Comparison of ENCODE assay signal across 12 cellular contexts in the genomic region with DNA sequence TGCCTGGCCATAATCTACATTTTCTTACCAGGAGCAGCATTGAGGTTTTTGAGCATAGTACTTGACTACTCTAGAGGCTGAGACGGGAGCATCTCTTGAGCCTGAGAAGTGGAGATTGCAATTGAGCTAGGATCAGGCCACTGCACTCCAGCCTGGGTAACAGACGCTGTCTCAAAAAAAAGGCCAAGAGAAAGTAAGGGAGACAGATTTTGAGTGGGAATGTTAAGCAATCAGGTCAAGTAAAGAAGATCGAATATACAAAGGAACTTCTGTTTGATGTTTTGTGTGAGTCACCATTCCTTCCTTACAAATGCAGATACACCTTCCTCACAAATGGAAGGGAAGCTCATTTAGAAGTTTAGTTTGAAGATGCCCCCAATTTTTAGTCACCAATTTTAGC. TPM values are rescaled to one million over a fixed set of nuclear protein-coding genes. Genes with fewer than 3 reads are reported as not detected.
DNase-seq lines count a peak whose midpoint lies in the region; ATAC-seq, FAIRE-seq and TF ChIP-seq lines count a peak whose summit lies in the region.
"Had no signal": no experiment of that assay in that cellular context is flagged by ENCODE, and none has a peak within 500 bp of the region (broad histone marks: within the 10 kb centered on the region; RNA-seq: fewer than 3 reads in every experiment).

No MANE protein-coding gene starts in this region.

- POLR2A ChIA-PET in H1 (lab: Charles Lee; ENCODE audit: partially characterized antibody) = interaction anchor here (0.6 to 1.6 kb wide), 3 partner anchors 10 to 281 kb away, joined by 3 to 4 read pairs (median 3); no protein-coding TSS in a partner anchor

- peak overlapping the region in 1 of 4 experiments; percentile 11; a peak in 1 of 8 replicates for H3K4me3 ChIP-seq in H1 (ENCODE audit: extremely low read depth in 1 of 4, insufficient read depth in 2 of 4, low read depth in 3 of 4, low read length in 4 of 4)
- no peak overlapping the region for H3K4me3 ChIP-seq in upper lobe of left lung

- H3K9me3 Mint-ChIP-seq in Calu3 (ENCODE audit: low read depth, unreplicated experiment) = no peaks in the 10 kb centered on the region
- no peaks in the 10 kb centered on the region for H3K9me3 Mint-ChIP-seq in nephron
- H3K9me3 Mint-ChIP-seq: activated naive CD4-positive, alpha-beta T cell treated with anti-CD3 and anti-CD28 coated beads, Interleukin-2, amount 50 U/mL, for 72 hours had no signal

- DNase-seq in Calu3 = no peak
- peak; percentile 2 for DNase-seq in M059J (ENCODE audit: low read depth)
- no peak for DNase-seq in H1 (ENCODE audit: low read depth in 1 of 2, low spot score in 2 of 2)
- DNase-seq in upper lobe of left lung = no peak
- DNase-seq in NCI-H69 (lab: John Stamatoyannopoulos, UW) = no peak
- DNase-seq in DMS153 (lab: John Stamatoyannopoulos, UW) = no peak
- DNase-seq in RPMI8226 = no peak
- DNase-seq: DMS53, left ventricle myocardium superior, NCI-H1048 had no signal

- TF ChIP-seq CTCF in Calu3 (IDR thresholded peaks at IDR 0.05; ENCODE audit: unreplicated experiment) (no peak), H1 (IDR thresholded peaks at IDR 0.05; ENCODE audit: control extremely low read depth in 1 of 3, insufficient read depth in 1 of 3, low read depth in 1 of 3, low read length in 3 of 3) (no peak), nephron (IDR thresholded peaks at IDR 0.05; ENCODE audit: unreplicated experiment in 3 of 3) (no peak), upper lobe of left lung (IDR thresholded peaks at IDR 0.05) (no peak)

- H3K4me3 Mint-ChIP-seq in Calu3 (ENCODE audit: low read depth, unreplicated experiment) (peak overlapping the region; percentile 35), nephron (peak overlapping the region; percentile 58 to 78 (median 70))

- H3K23ac ChIP-seq in H1 (ENCODE audit: insufficient read length) = no peak overlapping the region

- peak overlapping the region; percentile 21 to 56; a peak in 3 of 4 replicates for H3K4me2 ChIP-seq in H1 (ENCODE audit: insufficient read depth in 1 of 2, low read depth in 2 of 2, low read length in 2 of 2)

- H3K4me1 ChIP-seq in H1 (replicated peaks in 1 of 4; ENCODE audit: control insufficient read depth in 3 of 4, insufficient read depth in 4 of 4, low read length in 3 of 4) = peaks cover 8 to 26% (median 13%) of the 10 kb centered on the region in 4 experiments
- H3K4me1 ChIP-seq in upper lobe of left lung = peaks cover 29 to 48% (median 36%) of the 10 kb centered on the region in 4 donors

- H3K23me2 ChIP-seq in H1 (ENCODE audit: low read depth, low read length) = peaks cover 4% of the 10 kb centered on the region

- no peak overlapping the region for H2AFZ ChIP-seq in H1 (ENCODE audit: low read length)

- H4K91ac ChIP-seq in H1 (replicated peaks; ENCODE audit: insufficient read length, low read length) = no peak overlapping the region

- H3K4me1 Mint-ChIP-seq in Calu3 (ENCODE audit: low read depth, unreplicated experiment) = peaks cover 10% of the 10 kb centered on the region
- peaks cover 28% of the 10 kb centered on the region for H3K4me1 Mint-ChIP-seq in nephron

- H3K27ac Mint-ChIP-seq in Calu3 (ENCODE audit: unreplicated experiment) = peak overlapping the region; percentile 24
- peak overlapping the region in 2 of 3 experiments; percentile 26 to 27 for H3K27ac Mint-ChIP-seq in nephron

- no peak overlapping the region for H3K14ac ChIP-seq in H1 (ENCODE audit: insufficient read length)

- H3K27me3 ChIP-seq in H1 (replicated peaks in 1 of 4; ENCODE audit: control insufficient read depth in 3 of 4, extremely low read depth in 1 of 4, insufficient read depth in 3 of 4, low read length in 3 of 4) (no peaks in the 10 kb centered on the region), upper lobe of left lung (no peaks in the 10 kb centered on the region)

- H4K5ac ChIP-seq in H1 (ENCODE audit: insufficient read length, low read depth, low read length) = no peak overlapping the region

- peaks cover 6 to 8% of the 10 kb centered on the region in 2 experiments for H4K20me1 ChIP-seq in H1 (replicated peaks in 1 of 2; ENCODE audit: control insufficient read depth in 1 of 2, insufficient read depth in 2 of 2, low read length in 2 of 2)

- peak overlapping the region; percentile 61; the same call in 1 of the 2 replicates for H2BK5ac ChIP-seq in H1 (ENCODE audit: low read depth, low read length)

- FAIRE-seq in H1 (lab: Jason Lieb, UNC) = peak; percentile 19

- H3K79me2 ChIP-seq in H1 (ENCODE audit: control insufficient read depth in 1 of 2, insufficient read depth in 2 of 2, low read length in 2 of 2) = peaks cover 8 to 27% of the 10 kb centered on the region in 2 experiments; a peak in 3 of 4 replicates

- no peaks in the 10 kb centered on the region for H3K9me3 ChIP-seq in H1 (ENCODE audit: insufficient read depth in 2 of 2, low read depth in 1 of 2, low read length in 1 of 2)
- H3K9me3 ChIP-seq in upper lobe of left lung = no peaks in the 10 kb centered on the region

- no peak overlapping the region for H2BK12ac ChIP-seq in H1 (ENCODE audit: low read depth, low read length)

- no peak overlapping the region for H3K4ac ChIP-seq in H1 (replicated peaks; ENCODE audit: insufficient read length, low read depth, low read length)

- H3K27ac ChIP-seq in H1 (ENCODE audit: low read depth, low read length) = no peak overlapping the region
- H3K27ac ChIP-seq in upper lobe of left lung = peak overlapping the region in 2 of 4 donors; percentile 0 to 28

- no peak overlapping the region for H2BK15ac ChIP-seq in H1 (ENCODE audit: low read length)

- H3K27me3 Mint-ChIP-seq in Calu3 (ENCODE audit: unreplicated experiment) (no peaks in the 10 kb centered on the region), nephron (ENCODE audit: low read depth) (no peaks in the 10 kb centered on the region)

- CTCF ChIA-PET in Calu3 (lab: Charles Lee) (interaction anchor here (0.6 to 1.6 kb wide), 3 partner anchors 11 to 55 kb away, joined by 3 to 4 read pairs (median 3); no protein-coding TSS in a partner anchor), H1 (lab: Charles Lee; ENCODE audit: partially characterized antibody) (interaction anchor here (1.0 to 4.6 kb wide), 3 partner anchors 12 to 102 kb away, joined by 3 to 27 read pairs (median 3); no protein-coding TSS in a partner anchor)

- intact Hi-C loops in Calu3 (cut with micrococcal nuclease; ENCODE audit: unreplicated experiment) = loop anchor here (2.0 to 5.0 kb wide), 2 partner anchors 37 to 102 kb away; no protein-coding TSS in a partner anchor

- BruUV-seq in Calu3 (replicated peaks; lab: Mats Ljungman, UMichigan) = no TSS peak

- no peak overlapping the region for H2BK20ac ChIP-seq in H1 (ENCODE audit: low read length)

- H3K36me3 Mint-ChIP-seq in Calu3 (ENCODE audit: insufficient read depth, unreplicated experiment) = peaks cover 80% of the 10 kb centered on the region
- H3K36me3 Mint-ChIP-seq in nephron (ENCODE audit: low read depth) = peaks cover 46% of the 10 kb centered on the region

- H4K8ac ChIP-seq in H1 (ENCODE audit: extremely low read depth, insufficient read depth, low read length) = no peak overlapping the region

- H3K79me1 ChIP-seq in H1 (ENCODE audit: low read depth, low read length) = no peaks in the 10 kb centered on the region

- TF ChIP-seq EP300 in H1 (IDR thresholded peaks at IDR 0.05; ENCODE audit: borderline replicate concordance in 1 of 2, low read depth in 2 of 2, low read length in 2 of 2) (no peak), upper lobe of left lung (IDR thresholded peaks at IDR 0.05) (no peak)

- WGBS in H1 (ENCODE audit: extremely low coverage in 1 of 2, insufficient coverage in 1 of 2, insufficient read length in 1 of 2, insufficient replicate concordance in 2 of 2, low coverage in 1 of 2, low lambda C conversion rate in 2 of 2, missing lambda C conversion rate in 1 of 2), 2 experiments = 34% methylated on average over 3 of the region's 3 CpGs; no CpG with 5 or more reads in 1 of the 2 experiments
- 40 to 51% methylated on average over 3 of the region's 3 CpGs for WGBS in upper lobe of left lung, 2 donors

- H3K9ac ChIP-seq in H1 (replicated peaks in 1 of 4; ENCODE audit: extremely low read depth in 1 of 4, low read depth in 3 of 4, low read length in 3 of 4) = no peak overlapping the region

- no peak overlapping the region for H2AK5ac ChIP-seq in H1 (ENCODE audit: low read depth, low read length)

- no peak overlapping the region for H2BK120ac ChIP-seq in H1 (replicated peaks; ENCODE audit: low read depth, low read length)

- no peak overlapping the region for H3K18ac ChIP-seq in H1 (ENCODE audit: extremely low read depth, low read length)

- TF ChIP-seq POLR2A in H1 (IDR thresholded peaks at IDR 0.05; ENCODE audit: control extremely low read depth in 1 of 2, low read depth in 2 of 2, low read length in 2 of 2) = peak in 1 of 2 experiments; percentile 69; a peak in 2 of 3 replicates
- no peak for TF ChIP-seq POLR2A in upper lobe of left lung (IDR thresholded peaks at IDR 0.05)

- no peak overlapping the region for H3K56ac ChIP-seq in H1 (replicated peaks; ENCODE audit: insufficient read length, low read depth, low read length)

- no peak for ATAC-seq in upper lobe of left lung (ENCODE audit: low FRiP score in 2 of 2)
- ATAC-seq: activated naive CD4-positive, alpha-beta T cell treated with anti-CD3 and anti-CD28 coated beads, Interleukin-2, amount 50 U/mL, for 72 hours; left ventricle myocardium superior had no signal

- peaks cover 0 to 19% (median 3%) of the 10 kb centered on the region in 4 experiments; a peak in 2 of 8 replicates for H3K36me3 ChIP-seq in H1 (ENCODE audit: control insufficient read depth in 2 of 4, insufficient read depth in 4 of 4, low read length in 3 of 4)
- H3K36me3 ChIP-seq in upper lobe of left lung = peaks cover 14 to 34% (median 18%) of the 10 kb centered on the region in 4 donors

- TF ChIP-seq RAD21 in H1 (IDR thresholded peaks at IDR 0.05 in 1 of 2, conservative IDR thresholded peaks at IDR 0.05 in 1 of 2; ENCODE audit: low read depth in 2 of 2, low read length in 2 of 2) = no peak

RNA-seq across cellular contexts. Expression of gene PNRC1, which starts 4.4 kb away (rescaled TPM):
- total RNA-seq in Calu3 (2022) (45.4 and 46.2 TPM in 2 replicates), upper lobe of left lung (100 to 1,000 TPM in 5 of 6 donors, 10 to 100 TPM in 1; 96.4 to 238 (median 167) TPM)
- total RNA-seq in M059J (2014; rRNA removed; shearing (Covaris generic)) = 20.3 and 31.1 TPM in 2 replicates
- 48.5 and 50.2 TPM in 2 replicates for total RNA-seq in H1 (2021; fragmentation: NEBNext Ultra II Directional; extraction: Animal tissue kit (Norgen Biotek cat#: 25700))
- 6.3 and 8.2 TPM in 2 replicates for polyA plus RNA-seq in H1 (2011; rRNA removed)
- 6.7 TPM for polyA plus RNA-seq in H1 (2011; cell fraction: cytosol; rRNA removed)
- polyA plus RNA-seq in H1 (2011; cell fraction: nucleus; rRNA removed) = 8.1 TPM
- 13.9 to 25.1 TPM (median 17.9 TPM) in 4 replicates for polyA plus RNA-seq in H1 (2012, experiment 1 of 2)
- polyA plus RNA-seq in H1 (2012, experiment 2 of 2) = 12.5 TPM
- polyA plus RNA-seq in H1 (2013, experiment 1 of 2) = 19.2 TPM
- 17.2 TPM for polyA plus RNA-seq in H1 (2013, experiment 2 of 2)
- polyA minus RNA-seq in H1 (2011; rRNA and poly(A)+ RNA removed) = 5.6 and 9.4 TPM in 2 replicates
- 24.0 TPM for polyA minus RNA-seq in H1 (2011; cell fraction: cytosol; rRNA and poly(A)+ RNA removed)
- 35.3 TPM for polyA minus RNA-seq in H1 (2011; cell fraction: nucleus; rRNA and poly(A)+ RNA removed)

RNA-seq across cellular contexts. Expression of gene SRSF12, which starts 32.9 kb away (rescaled TPM):
- 1.7 and 1.8 TPM in 2 replicates for total RNA-seq in Calu3 (2022)
- not detected in 2 replicates for total RNA-seq in M059J (2014; rRNA removed; shearing (Covaris generic))
- 4.2 and 4.9 TPM in 2 replicates for total RNA-seq in H1 (2021; fragmentation: NEBNext Ultra II Directional; extraction: Animal tissue kit (Norgen Biotek cat#: 25700))
- 1.8 and 2.6 TPM in 2 replicates for polyA plus RNA-seq in H1 (2011; rRNA removed)
- polyA plus RNA-seq in H1 (2011; cell fraction: cytosol; rRNA removed) = 2.8 TPM
- polyA plus RNA-seq in H1 (2011; cell fraction: nucleus; rRNA removed) = 1.9 TPM
- polyA plus RNA-seq in H1 (2012, experiment 1 of 2) = 2.8 to 4.4 TPM (median 3.9 TPM) in 4 replicates
- 0.64 TPM for polyA plus RNA-seq in H1 (2012, experiment 2 of 2)
- polyA plus RNA-seq in H1 (2013, experiment 1 of 2) = 2.5 TPM
- 2.5 TPM for polyA plus RNA-seq in H1 (2013, experiment 2 of 2)
- polyA minus RNA-seq in H1 (2011; rRNA and poly(A)+ RNA removed) = 1.5 and 3.0 TPM in 2 replicates
- 2.3 TPM for polyA minus RNA-seq in H1 (2011; cell fraction: cytosol; rRNA and poly(A)+ RNA removed)
- 4.5 TPM for polyA minus RNA-seq in H1 (2011; cell fraction: nucleus; rRNA and poly(A)+ RNA removed)
- total RNA-seq in upper lobe of left lung = under 1 TPM in 5 of 6 donors, not detected in 1; 0.10 to 0.89 (median 0.23) TPM
